ENCODE assay signal across 1 cellular context in genomic region chr16:11175106-11175795, GRCh38.
TF ChIP-seq lines count a peak whose summit lies in the region.

No MANE protein-coding gene starts in this region.

TF ChIP-seq in IMR-90, 13 proteins besides CTCF, POLR2A, EP300 and RAD21 (continued from another document):
- no peak for TF ChIP-seq NFE2L2 (IDR thresholded peaks at IDR 0.05; ENCODE audit: low read depth, low read length)
- no peak for TF ChIP-seq RCOR1 (IDR thresholded peaks at IDR 0.05; ENCODE audit: insufficient replicate concordance, low read length)
- no peak for TF ChIP-seq ELK1 (IDR thresholded peaks at IDR 0.05; ENCODE audit: borderline replicate concordance, low read depth, low read length)
- TF ChIP-seq SMC3 (IDR thresholded peaks at IDR 0.05; ENCODE audit: low read depth, low read length): no peak
- no peak for TF ChIP-seq BHLHE40 (IDR thresholded peaks at IDR 0.05; ENCODE audit: low read depth, low read length)
- no peak for TF ChIP-seq CHD1 (IDR thresholded peaks at IDR 0.05; ENCODE audit: low read depth, low read length)
